18 cellular contexts compared by ENCODE assay signal in genomic region chr14:81315344-81315743, GRCh38.
DNase-seq lines count a peak whose midpoint lies in the region; ATAC-seq and TF ChIP-seq lines count a peak whose summit lies in the region.
"Had no signal": no experiment of that assay in that cellular context is flagged by ENCODE, and none has a peak within 500 bp of the region (broad histone marks: within the 10 kb centered on the region; RNA-seq: fewer than 3 reads in every experiment).

No MANE protein-coding gene starts in this region.

- H3K79me1 ChIP-seq in mesendoderm (ENCODE audit: low read length): peaks cover 8% of the 10 kb centered on the region

- H3K56ac ChIP-seq in mesendoderm (ENCODE audit: low read length): no peak overlapping the region

- H3K18ac ChIP-seq in mesendoderm (ENCODE audit: low read length): peak overlapping the region; percentile 80

- H3K9ac ChIP-seq in mammary epithelial cell (ENCODE audit: insufficient read depth, low read length): no peak overlapping the region
- H3K9ac ChIP-seq in mesendoderm (ENCODE audit: low read length): no peak overlapping the region
- H3K9ac ChIP-seq: KMS-11 had no signal

- dilution Hi-C loops in mammary epithelial cell (cut with HindIII; ENCODE audit: low sequenced_read_pairs): loop anchor here (10.0 kb wide), 1 partner anchor 119 kb away; no protein-coding TSS in a partner anchor

- no peaks in the 10 kb centered on the region for H4K20me1 ChIP-seq in mammary epithelial cell (ENCODE audit: insufficient read depth, low read length)

- TF ChIP-seq CTCF in mammary epithelial cell (conservative IDR thresholded peaks at IDR 0.05 in 1 of 2, IDR thresholded peaks at IDR 0.05 in 1 of 2; ENCODE audit: extremely low read depth in 1 of 2, insufficient read depth in 1 of 2, low read depth in 1 of 2, low read length in 2 of 2): no peak
- TF ChIP-seq CTCF in left lung (IDR thresholded peaks at IDR 0.05): no peak
- no peak for TF ChIP-seq CTCF in right atrium auricular region (IDR thresholded peaks at IDR 0.05)

- intact Hi-C loops in mammary epithelial cell (cut with micrococcal nuclease): loop anchor here (10.0 kb wide), 1 partner anchor 91 kb away; the partner anchor contains the start of gene GTF2A1
- intact Hi-C loops in left lung (cut with DNase I): no loop called here

- no peak overlapping the region for H3K4ac ChIP-seq in mesendoderm (ENCODE audit: low read depth, low read length)

- H2AK5ac ChIP-seq in mesendoderm (ENCODE audit: low read length): no peak overlapping the region

- H2BK120ac ChIP-seq in mesendoderm (ENCODE audit: low read depth, low read length): no peak overlapping the region

- H3K4me1 ChIP-seq in mammary epithelial cell (ENCODE audit: insufficient read depth, low read length) (peaks cover 58% of the 10 kb centered on the region), mesendoderm (ENCODE audit: control insufficient read depth, low read depth, low read length) (peaks cover 25% of the 10 kb centered on the region), left lung (peaks cover 10 to 20% of the 10 kb centered on the region in 2 donors), right atrium auricular region (no peaks in the 10 kb centered on the region)

- H3K4me2 ChIP-seq in mammary epithelial cell (ENCODE audit: insufficient read depth, low read depth, low read length): no peak overlapping the region
- no peak overlapping the region for H3K4me2 ChIP-seq in mesendoderm (ENCODE audit: low read length)
- H3K4me2 ChIP-seq: KMS-11 had no signal

- no peak for ATAC-seq in left lung
- no peak for ATAC-seq in GM19397 (IDR thresholded peaks at IDR 0.05; ENCODE audit: unreplicated experiment)
- ATAC-seq in HG02840 (IDR thresholded peaks at IDR 0.05; ENCODE audit: low FRiP score, unreplicated experiment): no peak
- ATAC-seq: activated CD8-positive, alpha-beta memory T cell treated with anti-CD3 and anti-CD28 coated beads, Interleukin-2, amount 10 ng/mL, durations not matched to agents 7 days and 5 days; left ventricle myocardium superior; natural killer cell treated with Interleukin-12 subunit alpha and Interleukin-12 subunit beta and Interleukin-15 and Interleukin-18, amount 100 ng/mL, for 72 hours had no signal

- H3K4me3 ChIP-seq in mammary epithelial cell (replicated peaks in 1 of 3; ENCODE audit: insufficient read depth in 1 of 3, low read depth in 2 of 3, low read length in 3 of 3): no peak overlapping the region
- H3K4me3 ChIP-seq in mesendoderm (ENCODE audit: low read length): no peak overlapping the region
- no peak overlapping the region for H3K4me3 ChIP-seq in left lung
- H3K4me3 ChIP-seq in right atrium auricular region: no peak overlapping the region

- no peak overlapping the region for H3K23ac ChIP-seq in mesendoderm (ENCODE audit: low read length)

- peak overlapping the region; percentile 88 for H3K27ac ChIP-seq in mammary epithelial cell (ENCODE audit: insufficient read depth, low read depth, low read length)
- peak overlapping the region; percentile 6 for H3K27ac ChIP-seq in mesendoderm (ENCODE audit: low read depth, low read length)
- H3K27ac ChIP-seq in left lung: no peak overlapping the region
- H3K27ac ChIP-seq in right atrium auricular region: no peak overlapping the region
- H3K27ac ChIP-seq: KMS-11, VCaP had no signal

- H4K5ac ChIP-seq in mesendoderm (ENCODE audit: low read length): no peak overlapping the region

- H2AFZ ChIP-seq in mammary epithelial cell (ENCODE audit: low read depth, low read length): no peak overlapping the region

- no TSS peak for BruUV-seq in mammary epithelial cell (replicated peaks; lab: Mats Ljungman, UMichigan)

- H3K36me3 ChIP-seq in mammary epithelial cell (ENCODE audit: insufficient read depth, low read length) (peaks cover 9% of the 10 kb centered on the region), mesendoderm (ENCODE audit: control insufficient read depth, insufficient read depth, low read length) (no peaks in the 10 kb centered on the region), left lung (no peaks in the 10 kb centered on the region), right atrium auricular region (no peaks in the 10 kb centered on the region)

- no peak overlapping the region for H4K8ac ChIP-seq in mesendoderm (ENCODE audit: low read depth, low read length)

- no peaks in the 10 kb centered on the region for H3K9me3 ChIP-seq in mammary epithelial cell (replicated peaks; ENCODE audit: insufficient read depth, low read length)
- H3K9me3 ChIP-seq in left lung: no peaks in the 10 kb centered on the region
- H3K9me3 ChIP-seq in right atrium auricular region: no peaks in the 10 kb centered on the region

- H2BK5ac ChIP-seq in mesendoderm (ENCODE audit: low read length): no peak overlapping the region

- H3K27me3 ChIP-seq in mammary epithelial cell (ENCODE audit: insufficient read depth, low read length): no peaks in the 10 kb centered on the region
- H3K27me3 ChIP-seq in mesendoderm (ENCODE audit: insufficient read depth, low read length, poor library complexity): no peaks in the 10 kb centered on the region
- H3K27me3 ChIP-seq in left lung: no peaks in the 10 kb centered on the region
- no peaks in the 10 kb centered on the region for H3K27me3 ChIP-seq in right atrium auricular region

- WGBS in mammary epithelial cell (ENCODE audit: low coverage, missing lambda C conversion rate): 26% methylated on average over 5 of the region's 5 CpGs
- no CpG with 5 or more reads among the region's 5 CpGs for WGBS in mesendoderm (ENCODE audit: extremely low coverage, insufficient coverage, low lambda C conversion rate)

- DNase-seq in Ammon's horn (ENCODE audit: low spot score) (peak; percentile 29), NCI-H146 (lab: John Stamatoyannopoulos, UW) (peak; percentile 70), mammary epithelial cell (no peak), mesendoderm (peak; percentile 97), left lung (no peak), right atrium auricular region (ENCODE audit: low spot score) (no peak)
- DNase-seq: ACHN; activated CD8-positive, alpha-beta memory T cell treated with anti-CD3 and anti-CD28 coated beads, Interleukin-2, amount 10 ng/mL, durations not matched to agents 7 days and 5 days; activated naive CD4-positive, alpha-beta T cell treated with anti-CD3 and anti-CD28 coated beads, Interleukin-2, amount 50 U/mL, for 16 hours; central memory CD4-positive, alpha-beta T cell; left ventricle myocardium superior; NCI-H187; small intestine had no signal

- H2BK15ac ChIP-seq in mesendoderm (replicated peaks; ENCODE audit: low read depth): peak overlapping the region; percentile 36

- CTCF ChIA-PET in mammary epithelial cell (lab: Charles Lee; ENCODE audit: low non-redundant PET): no interaction called here

- in situ Hi-C loops in mammary epithelial cell (cut with MboI; ENCODE audit: low sequenced_read_pairs in 2 of 2): no loop called here

- H3K79me2 ChIP-seq in mammary epithelial cell (ENCODE audit: insufficient read depth, low read length) (peaks cover 87% of the 10 kb centered on the region), mesendoderm (ENCODE audit: control insufficient read depth, insufficient read depth, low read length) (peaks cover 34% of the 10 kb centered on the region)

Comparison
In these comparisons a context has a peak if more than half of its experiments do, and no peak if none do; other contexts are left out.
1. DNase-seq: peak in Ammon's horn (single experiment), NCI-H146 (single experiment) and mesendoderm (single experiment); none in mammary epithelial cell (single experiment), left lung (0 of 2) and right atrium auricular region (single experiment).
2. H3K27ac ChIP-seq: peak in mammary epithelial cell (single experiment) and mesendoderm (single experiment); none in left lung (0 of 2) and right atrium auricular region (0 of 2).